17 cellular contexts compared by ENCODE assay signal in genomic region chr2:158255257-158255656, GRCh38.
DNase-seq lines count a peak whose midpoint lies in the region; TF ChIP-seq lines count a peak whose summit lies in the region.
"Had no signal": no experiment of that assay in that cellular context is flagged by ENCODE, and none has a peak within 500 bp of the region (broad histone marks: within the 10 kb centered on the region; RNA-seq: fewer than 3 reads in every experiment).

No MANE protein-coding gene starts in this region.

- H4K20me1 ChIP-seq in MM.1S (ENCODE audit: insufficient read depth, low read length) = no peaks in the 10 kb centered on the region

- no peaks in the 10 kb centered on the region for H3K36me3 Mint-ChIP-seq in type B pancreatic cell
- no peaks in the 10 kb centered on the region for H3K36me3 Mint-ChIP-seq in activated naive CD4-positive, alpha-beta T cell treated with anti-CD3 and anti-CD28 coated beads for 36 hours (ENCODE audit: low read depth)

- H3K9me3 Mint-ChIP-seq in type B pancreatic cell = no peaks in the 10 kb centered on the region
- no peaks in the 10 kb centered on the region for H3K9me3 Mint-ChIP-seq in activated naive CD4-positive, alpha-beta T cell treated with anti-CD3 and anti-CD28 coated beads for 36 hours

- peak; percentile 37 for DNase-seq in NCI-H345 (lab: John Stamatoyannopoulos, UW)
- DNase-seq in NCI-H345 treated with DMSO at 0.1 percent for 48 hours (lab: John Stamatoyannopoulos, UW; ENCODE audit: unreplicated experiment) = no peak
- DNase-seq in NCI-H187 treated with DMSO at 0.1 percent for 48 hours (lab: John Stamatoyannopoulos, UW) = peak; percentile 72
- peak; percentile 94 for DNase-seq in NCI-H748 treated with DMSO at 0.1 percent for 48 hours (lab: John Stamatoyannopoulos, UW)
- no peak for DNase-seq in type B pancreatic cell (ENCODE audit: extremely low spot score, unreplicated experiment)
- no peak for DNase-seq in MM.1S
- DNase-seq in nucleus accumbens (lab: John Stamatoyannopoulos, UW) = no peak
- DNase-seq in activated naive CD4-positive, alpha-beta T cell treated with anti-CD3 and anti-CD28 coated beads for 36 hours = no peak
- DNase-seq: NCI-H1436 treated with DMSO at 0.1 percent for 48 hours, NCI-H526 treated with DMSO at 0.1 percent for 48 hours, PC-3, SJCRH30, T-helper 17 cell had no signal

- H3K27ac Mint-ChIP-seq in type B pancreatic cell = no peak overlapping the region
- H3K27ac Mint-ChIP-seq in activated naive CD4-positive, alpha-beta T cell treated with anti-CD3 and anti-CD28 coated beads for 36 hours = no peak overlapping the region
- H3K27ac Mint-ChIP-seq: T-helper 17 cell had no signal

- no peaks in the 10 kb centered on the region for H3K79me2 ChIP-seq in MM.1S (ENCODE audit: low read length)

- no peaks in the 10 kb centered on the region for H3K27me3 ChIP-seq in MM.1S (replicated peaks; ENCODE audit: insufficient read depth, low read length)
- H3K27me3 ChIP-seq: SJCRH30 had no signal

- no peak overlapping the region for H3K27ac ChIP-seq in MM.1S (ENCODE audit: low read length)
- H3K27ac ChIP-seq: A549, C4-2B, HL-60, SJCRH30 had no signal

- no peak overlapping the region for H3K4me3 ChIP-seq in MM.1S (ENCODE audit: low read length)
- H3K4me3 ChIP-seq: A549, HAP-1, SJCRH30 had no signal

- no peaks in the 10 kb centered on the region for H3K9me3 ChIP-seq in MM.1S (replicated peaks; ENCODE audit: insufficient read depth, low read length)
- H3K9me3 ChIP-seq: A549, HAP-1 had no signal

- no peak overlapping the region for H3K4me2 ChIP-seq in MM.1S (ENCODE audit: low read depth, low read length)
- H3K4me2 ChIP-seq: A549 had no signal

- TF ChIP-seq CTCF in type B pancreatic cell (conservative IDR thresholded peaks at IDR 0.05) (no peak), MM.1S (IDR thresholded peaks at IDR 0.05; ENCODE audit: low read length) (no peak)

- H3K4me1 ChIP-seq in MM.1S (ENCODE audit: low read length) = no peaks in the 10 kb centered on the region
- H3K4me1 ChIP-seq: A549, HAP-1 had no signal

- CTCF ChIA-PET in activated naive CD4-positive, alpha-beta T cell treated with anti-CD3 and anti-CD28 coated beads for 36 hours (lab: Charles Lee) = no interaction called here

- intact Hi-C loops in activated naive CD4-positive, alpha-beta T cell treated with anti-CD3 and anti-CD28 coated beads for 36 hours (cut with micrococcal nuclease) = no loop called here

- H2AFZ ChIP-seq in MM.1S (ENCODE audit: low read length) = no peak overlapping the region

- peak overlapping the region; percentile 20 for H3K4me3 Mint-ChIP-seq in type B pancreatic cell
- no peak overlapping the region for H3K4me3 Mint-ChIP-seq in activated naive CD4-positive, alpha-beta T cell treated with anti-CD3 and anti-CD28 coated beads for 36 hours
- H3K4me3 Mint-ChIP-seq: T-helper 17 cell had no signal

- peaks cover 13% of the 10 kb centered on the region for H3K4me1 Mint-ChIP-seq in type B pancreatic cell (ENCODE audit: unreplicated experiment)
- no peaks in the 10 kb centered on the region for H3K4me1 Mint-ChIP-seq in activated naive CD4-positive, alpha-beta T cell treated with anti-CD3 and anti-CD28 coated beads for 36 hours (ENCODE audit: low read depth)
- H3K4me1 Mint-ChIP-seq: T-helper 17 cell had no signal

- H3F3A ChIP-seq in MM.1S (ENCODE audit: insufficient read depth, low read length) = no peaks in the 10 kb centered on the region

- no peak overlapping the region for H3K9ac ChIP-seq in MM.1S (ENCODE audit: low read length)

- no peaks in the 10 kb centered on the region for H3K36me3 ChIP-seq in MM.1S (replicated peaks; ENCODE audit: insufficient read depth, low read length)
- H3K36me3 ChIP-seq: HAP-1, SJCRH30 had no signal

- no peaks in the 10 kb centered on the region for H3K9me2 ChIP-seq in MM.1S (replicated peaks; ENCODE audit: insufficient read depth, low read length)

- H3K27me3 Mint-ChIP-seq in type B pancreatic cell = no peaks in the 10 kb centered on the region
- H3K27me3 Mint-ChIP-seq in activated naive CD4-positive, alpha-beta T cell treated with anti-CD3 and anti-CD28 coated beads for 36 hours (ENCODE audit: low read depth) = peaks cover 16% of the 10 kb centered on the region

Comparison
In these comparisons a context has a peak if more than half of its experiments do, and no peak if none do; other contexts are left out.
1. DNase-seq: peak in NCI-H345 (single experiment), NCI-H187 treated with DMSO at 0.1 percent for 48 hours (single experiment) and NCI-H748 treated with DMSO at 0.1 percent for 48 hours (single experiment); none in NCI-H345 treated with DMSO at 0.1 percent for 48 hours (single experiment), type B pancreatic cell (single experiment), MM.1S (single experiment), nucleus accumbens (0 of 56) and activated naive CD4-positive, alpha-beta T cell treated with anti-CD3 and anti-CD28 coated beads for 36 hours (single experiment).